Comparison of ENCODE assay signal across 20 cellular contexts in genomic region chr13:88648598-88649373, GRCh38.
"Had no signal": no experiment of that assay in that cellular context is flagged by ENCODE, and none has a peak within 500 bp of the region (broad histone marks: within the 10 kb centered on the region; RNA-seq: fewer than 3 reads in every experiment).

No MANE protein-coding gene starts in this region.

- H3K9me3 ChIP-seq: psoas muscle had no signal

- ATAC-seq: activated CD4-positive, CD25-positive, alpha-beta regulatory T cell treated with anti-CD3 and anti-CD28 coated beads, Interleukin-2, amount 50 U/mL, for 24 hours; activated CD8-positive, alpha-beta memory T cell treated with anti-CD3 and anti-CD28 coated beads, Interleukin-2, amount 10 ng/mL, durations not matched to agents 7 days and 5 days; activated naive CD4-positive, alpha-beta T cell treated with anti-CD3 and anti-CD28 coated beads, Interleukin-2, amount 50 U/mL, for 72 hours; body of pancreas; heart left ventricle; left lobe of liver; mucosa of descending colon; psoas muscle; stimulated activated naive CD8-positive, alpha-beta T cell treated with anti-CD3 and anti-CD28 coated beads, Interleukin-15, Interleukin-2, amounts not matched to agents 100 U/mL and 50 U/mL, for 24 hours had no signal

- H3K9me3 Mint-ChIP-seq: nephron had no signal

- H3K4me3 Mint-ChIP-seq: activated CD8-positive, alpha-beta memory T cell treated with anti-CD3 and anti-CD28 coated beads, Interleukin-2, amount 10 ng/mL, durations not matched to agents 7 days and 5 days; activated T-cell treated with anti-CD3 and anti-CD28 coated beads, Interleukin-2, amount 50 U/mL, for 24 hours; nephron had no signal

- H3K36me3 ChIP-seq: heart left ventricle, sigmoid colon had no signal

- H3K4me1 ChIP-seq: body of pancreas, heart left ventricle, psoas muscle, sigmoid colon had no signal

- H3K27me3 Mint-ChIP-seq: activated CD8-positive, alpha-beta memory T cell treated with anti-CD3 and anti-CD28 coated beads, Interleukin-2, amount 10 ng/mL, durations not matched to agents 7 days and 5 days; activated T-cell treated with anti-CD3 and anti-CD28 coated beads, Interleukin-2, amount 50 U/mL, for 24 hours had no signal

- H3K4me1 Mint-ChIP-seq: activated CD8-positive, alpha-beta memory T cell treated with anti-CD3 and anti-CD28 coated beads, Interleukin-2, amount 10 ng/mL, durations not matched to agents 7 days and 5 days; nephron had no signal

- H3K27me3 ChIP-seq: body of pancreas, heart left ventricle, sigmoid colon had no signal

- DNase-seq: activated CD4-positive, alpha-beta T cell treated with anti-CD3 and anti-CD28 coated beads, Interleukin-2, amount 50 U/mL, for 48 hours; activated CD8-positive, alpha-beta memory T cell treated with anti-CD3 and anti-CD28 coated beads, Interleukin-2, amount 10 ng/mL, durations not matched to agents 7 days and 5 days; activated effector memory CD4-positive, alpha-beta T cell treated with Interleukin-2 at 50 U/mL for 16 hours; activated T-cell treated with anti-CD3 and anti-CD28 coated beads, Interleukin-2, amount 50 U/mL, for 24 hours; amniotic stem cell; body of pancreas; central memory CD4-positive, alpha-beta T cell; effector CD4-positive, alpha-beta T cell; foreskin melanocyte; heart left ventricle; mucosa of descending colon; psoas muscle; sigmoid colon; stimulated activated CD4-positive, alpha-beta T cell treated with anti-CD3 and anti-CD28 coated beads, Interleukin-2, amount 100 ng/mL, for 48 hours; stimulated activated naive CD8-positive, alpha-beta T cell treated with anti-CD3 and anti-CD28 coated beads, Interleukin-15, Interleukin-2, amounts not matched to agents 100 U/mL and 50 U/mL, for 24 hours had no signal

- H3K4me3 ChIP-seq: body of pancreas, coronary artery, heart left ventricle, mucosa of descending colon, psoas muscle, sigmoid colon had no signal

- H3K27ac Mint-ChIP-seq: activated CD8-positive, alpha-beta memory T cell treated with anti-CD3 and anti-CD28 coated beads, Interleukin-2, amount 10 ng/mL, durations not matched to agents 7 days and 5 days; activated T-cell treated with anti-CD3 and anti-CD28 coated beads, Interleukin-2, amount 50 U/mL, for 24 hours; nephron had no signal

- H3K36me3 Mint-ChIP-seq: activated CD8-positive, alpha-beta memory T cell treated with anti-CD3 and anti-CD28 coated beads, Interleukin-2, amount 10 ng/mL, durations not matched to agents 7 days and 5 days had no signal

- H3K27ac ChIP-seq: body of pancreas, coronary artery, heart left ventricle, psoas muscle, sigmoid colon had no signal
